In genomic region chr7:90384433-90384832, GRCh38 we compare ENCODE assay signal across 22 cellular contexts. TPM values are rescaled to one million over a fixed set of nuclear protein-coding genes. Genes with fewer than 3 reads are reported as not detected.
A peak's percentile ranks its signal among the peaks of the same experiment; 100 is the strongest.
DNase-seq lines count a peak whose midpoint lies in the region; ATAC-seq and TF ChIP-seq lines count a peak whose summit lies in the region.
"Had no signal": no experiment of that assay in that cellular context is flagged by ENCODE, and none has a peak within 500 bp of the region (broad histone marks: within the 10 kb centered on the region; RNA-seq: fewer than 3 reads in every experiment).

No MANE protein-coding gene starts in this region.

- no peaks in the 10 kb centered on the region for H3K9me3 Mint-ChIP-seq in activated naive CD4-positive, alpha-beta T cell treated with anti-CD3 and anti-CD28 coated beads for 36 hours
- H3K9me3 Mint-ChIP-seq: activated naive CD4-positive, alpha-beta T cell treated with anti-CD3 and anti-CD28 coated beads, Interleukin-2, amount 50 U/mL, for 72 hours; CD4-positive, alpha-beta T cell; effector memory CD8-positive, alpha-beta T cell; stimulated activated effector memory CD8-positive, alpha-beta T cell treated with anti-CD3 and anti-CD28 coated beads, Interleukin-12 subunit alpha, Interleukin-12 subunit beta, amount 100 ng/mL, for 72 hours had no signal

- CTCF ChIA-PET in AG04450 (lab: Charles Lee): interaction anchor here (1.1 kb wide), 1 partner anchor 39 kb away, joined by 4 read pairs; no protein-coding TSS in a partner anchor
- CTCF ChIA-PET in SK-N-SH (lab: Yijun Ruan, JAX): no interaction called here
- CTCF ChIA-PET in activated naive CD4-positive, alpha-beta T cell treated with anti-CD3 and anti-CD28 coated beads for 36 hours (lab: Charles Lee): no interaction called here

- no peak for DNase-seq in AG04450 (ENCODE audit: low read depth, low spot score)
- DNase-seq in GM23248: peak; percentile 63
- DNase-seq in SK-N-SH: no peak
- peak; percentile 66 for DNase-seq in fibroblast of mammary gland (ENCODE audit: low read depth)
- DNase-seq in activated naive CD4-positive, alpha-beta T cell treated with anti-CD3 and anti-CD28 coated beads for 36 hours: no peak
- DNase-seq in nucleus accumbens (lab: John Stamatoyannopoulos, UW): no peak
- no peak for DNase-seq in COLO668 (lab: John Stamatoyannopoulos, UW; ENCODE audit: unreplicated experiment)
- DNase-seq in right cardiac atrium: no peak
- DNase-seq: activated CD4-positive, alpha-beta T cell treated with anti-CD3 and anti-CD28 coated beads for 1 hour; activated CD8-positive, alpha-beta memory T cell treated with anti-CD3 and anti-CD28 coated beads for 24 hours; CD4-positive, alpha-beta T cell; effector memory CD8-positive, alpha-beta T cell; GDM1; NCI-H1694 treated with DMSO at 0.1 percent for 48 hours; NCI-H2171 treated with DMSO at 0.1 percent for 48 hours; NCI-H69; nephron progenitor cell had no signal

- TF ChIP-seq RAD21 in SK-N-SH (IDR thresholded peaks at IDR 0.05; ENCODE audit: low read length): no peak

- H3K4me1 ChIP-seq in GM23248 (ENCODE audit: insufficient read depth): peaks cover 34% of the 10 kb centered on the region
- peaks cover 0 to 24% of the 10 kb centered on the region in 2 experiments for H3K4me1 ChIP-seq in SK-N-SH (ENCODE audit: control insufficient read depth in 1 of 2, insufficient read depth in 2 of 2, low read depth in 1 of 2, low read length in 1 of 2)
- no peaks in the 10 kb centered on the region for H3K4me1 ChIP-seq in right cardiac atrium (ENCODE audit: control insufficient read depth, insufficient read depth, low read length)
- H3K4me1 ChIP-seq: vagina had no signal

- H3K4me2 ChIP-seq in GM23248 (ENCODE audit: unreplicated experiment) (peak overlapping the region; percentile 68), SK-N-SH (peak overlapping the region; percentile 67)

- H3K79me2 ChIP-seq in GM23248 (ENCODE audit: insufficient read depth) (no peaks in the 10 kb centered on the region), SK-N-SH (ENCODE audit: insufficient read depth) (peaks cover 17% of the 10 kb centered on the region)

- intact Hi-C loops in activated naive CD4-positive, alpha-beta T cell treated with anti-CD3 and anti-CD28 coated beads for 36 hours (cut with micrococcal nuclease): no loop called here
- intact Hi-C loops in right cardiac atrium (cut with DNase I): no loop called here

- TF ChIP-seq CTCF in AG04450 (IDR thresholded peaks at IDR 0.05; ENCODE audit: low read depth, low read length) (no peak), SK-N-SH (IDR thresholded peaks at IDR 0.05) (no peak), fibroblast of mammary gland (conservative IDR thresholded peaks at IDR 0.05; ENCODE audit: control insufficient read depth, insufficient read depth, low read depth, low read length) (no peak)

- in situ Hi-C loops in GM23248 (cut with MboI): no loop called here

- no peaks in the 10 kb centered on the region for H3K9me2 ChIP-seq in GM23248 (ENCODE audit: insufficient read depth)
- no peaks in the 10 kb centered on the region for H3K9me2 ChIP-seq in SK-N-SH

- no peak for ATAC-seq in right cardiac atrium
- ATAC-seq: activated naive CD4-positive, alpha-beta T cell treated with anti-CD3 and anti-CD28 coated beads, Interleukin-2, amount 50 U/mL, for 72 hours; effector memory CD8-positive, alpha-beta T cell; HCT116; stimulated activated effector memory CD8-positive, alpha-beta T cell treated with anti-CD3 and anti-CD28 coated beads, Interleukin-12 subunit alpha, Interleukin-12 subunit beta, amount 100 ng/mL, for 72 hours had no signal

- no peaks in the 10 kb centered on the region for H3K4me1 Mint-ChIP-seq in activated naive CD4-positive, alpha-beta T cell treated with anti-CD3 and anti-CD28 coated beads for 36 hours (ENCODE audit: low read depth)
- H3K4me1 Mint-ChIP-seq: mesothelial cell of epicardium; nephron progenitor cell; stimulated activated effector memory CD8-positive, alpha-beta T cell treated with anti-CD3 and anti-CD28 coated beads, Interleukin-12 subunit alpha, Interleukin-12 subunit beta, amount 100 ng/mL, for 72 hours had no signal

- no peaks in the 10 kb centered on the region for H3K27me3 Mint-ChIP-seq in activated naive CD4-positive, alpha-beta T cell treated with anti-CD3 and anti-CD28 coated beads for 36 hours (ENCODE audit: low read depth)
- H3K27me3 Mint-ChIP-seq: CD4-positive, alpha-beta T cell; effector memory CD8-positive, alpha-beta T cell had no signal

- peak in 1 of 2 experiments; percentile 85; a peak in 2 of 4 replicates for TF ChIP-seq EP300 in SK-N-SH (IDR thresholded peaks at IDR 0.05; ENCODE audit: borderline replicate concordance in 1 of 2, low read depth in 1 of 2, low read length in 1 of 2)

- H3K4me3 Mint-ChIP-seq in activated naive CD4-positive, alpha-beta T cell treated with anti-CD3 and anti-CD28 coated beads for 36 hours: no peak overlapping the region
- H3K4me3 Mint-ChIP-seq: CD4-positive, alpha-beta T cell; effector memory CD8-positive, alpha-beta T cell; mesothelial cell of epicardium; nephron progenitor cell; stimulated activated effector memory CD8-positive, alpha-beta T cell treated with anti-CD3 and anti-CD28 coated beads, Interleukin-12 subunit alpha, Interleukin-12 subunit beta, amount 100 ng/mL, for 72 hours had no signal

- peaks cover 53% of the 10 kb centered on the region for H3K36me3 Mint-ChIP-seq in activated naive CD4-positive, alpha-beta T cell treated with anti-CD3 and anti-CD28 coated beads for 36 hours (ENCODE audit: low read depth)

- no peaks in the 10 kb centered on the region for H3K9me3 ChIP-seq in AG04450 (ENCODE audit: control insufficient read depth, insufficient read depth, low read length)
- H3K9me3 ChIP-seq in GM23248 (ENCODE audit: low read depth): no peaks in the 10 kb centered on the region
- H3K9me3 ChIP-seq in SK-N-SH: peaks cover 12% of the 10 kb centered on the region; the same call in 1 of the 2 replicates
- H3K9me3 ChIP-seq in right cardiac atrium (ENCODE audit: control insufficient read depth, low read length): no peaks in the 10 kb centered on the region
- H3K9me3 ChIP-seq: vagina had no signal

- peak overlapping the region; percentile 44 for H3K9ac ChIP-seq in GM23248
- H3K9ac ChIP-seq in SK-N-SH: peak overlapping the region; percentile 64

- no peak overlapping the region for H3K27ac Mint-ChIP-seq in activated naive CD4-positive, alpha-beta T cell treated with anti-CD3 and anti-CD28 coated beads for 36 hours
- H3K27ac Mint-ChIP-seq: activated naive CD4-positive, alpha-beta T cell treated with anti-CD3 and anti-CD28 coated beads, Interleukin-2, amount 50 U/mL, for 72 hours; CD4-positive, alpha-beta T cell; mesothelial cell of epicardium; stimulated activated effector memory CD8-positive, alpha-beta T cell treated with anti-CD3 and anti-CD28 coated beads, Interleukin-12 subunit alpha, Interleukin-12 subunit beta, amount 100 ng/mL, for 72 hours had no signal

- H3F3A ChIP-seq in GM23248 (ENCODE audit: insufficient read depth): peaks cover 44% of the 10 kb centered on the region
- peaks cover 54% of the 10 kb centered on the region for H3F3A ChIP-seq in SK-N-SH (replicated peaks; ENCODE audit: insufficient read depth)

- H3K27ac ChIP-seq in AG04450 (ENCODE audit: low read depth, low read length): peak overlapping the region; percentile 24
- H3K27ac ChIP-seq in GM23248: peak overlapping the region; percentile 85
- peak overlapping the region; percentile 53 to 95; a peak in 3 of 4 replicates for H3K27ac ChIP-seq in SK-N-SH (ENCODE audit: low read depth in 2 of 2, low read length in 1 of 2)
- no peak overlapping the region for H3K27ac ChIP-seq in right cardiac atrium (ENCODE audit: low read length)
- H3K27ac ChIP-seq: vagina had no signal

- H3K4me3 ChIP-seq in AG04450 (ENCODE audit: low read depth, low read length) (no peak overlapping the region), GM23248 (peak overlapping the region; percentile 41), SK-N-SH (ENCODE audit: low read depth in 2 of 2, low read length in 1 of 2) (no peak overlapping the region), fibroblast of mammary gland (ENCODE audit: control insufficient read depth, low read depth, low read length) (no peak overlapping the region), right cardiac atrium (ENCODE audit: low read length) (no peak overlapping the region)
- H3K4me3 ChIP-seq: vagina had no signal

- H4K20me1 ChIP-seq in GM23248 (ENCODE audit: insufficient read depth) (no peaks in the 10 kb centered on the region), SK-N-SH (ENCODE audit: insufficient read depth) (no peaks in the 10 kb centered on the region)

- H3K36me3 ChIP-seq in GM23248 (ENCODE audit: low read depth) (peaks cover 40% of the 10 kb centered on the region), SK-N-SH (replicated peaks in 1 of 2; ENCODE audit: control insufficient read depth in 1 of 2, insufficient read depth in 2 of 2, low read length in 1 of 2) (peaks cover 56 to 74% of the 10 kb centered on the region in 2 experiments)

- H3K27me3 ChIP-seq in AG04450 (ENCODE audit: control insufficient read depth, insufficient read depth, low read length): no peaks in the 10 kb centered on the region
- no peaks in the 10 kb centered on the region for H3K27me3 ChIP-seq in GM23248 (replicated peaks; ENCODE audit: insufficient read depth)
- no peaks in the 10 kb centered on the region for H3K27me3 ChIP-seq in SK-N-SH (ENCODE audit: insufficient read depth)
- no peaks in the 10 kb centered on the region for H3K27me3 ChIP-seq in right cardiac atrium (ENCODE audit: control insufficient read depth, insufficient read depth)
- H3K27me3 ChIP-seq: vagina had no signal

- POLR2A ChIA-PET in AG04450 (lab: Yijun Ruan, JAX): no interaction called here
- POLR2A ChIA-PET in SK-N-SH (lab: Yijun Ruan, JAX): no interaction called here

- H2AFZ ChIP-seq in GM23248 (peak overlapping the region; percentile 73), SK-N-SH (ENCODE audit: low read depth) (0 out of 2 replicates have a peak overlapping the region, but pooled peaks have one; percentile 0)

RNA-seq across cellular contexts. Expression of gene CLDN12, which starts 18.8 kb away (rescaled TPM):
- polyA plus RNA-seq in AG04450 (2011; rRNA removed) (41.4 and 41.6 TPM in 2 replicates), GM23248 (2016; fragmentation: Nextera tagmentation; extraction: Ambion mirVana) (24.1 and 24.3 TPM in 2 replicates), SK-N-SH (2012; rRNA removed) (65.7 and 90.3 TPM in 2 replicates), right cardiac atrium (24.7 TPM)
- polyA minus RNA-seq in AG04450 (2011; rRNA and poly(A)+ RNA removed): 83.1 and 121 TPM in 2 replicates
- 35.6 and 38.3 TPM in 2 replicates for total RNA-seq in GM23248 (2014; rRNA removed; shearing (Covaris generic))
- polyA plus RNA-seq in SK-N-SH (2012; cell fraction: cytosol; rRNA removed): 49.2 and 59.1 TPM in 2 replicates
- 144 and 145 TPM in 2 replicates for polyA plus RNA-seq in SK-N-SH (2012; cell fraction: nucleus; rRNA removed)
- total RNA-seq in activated naive CD4-positive, alpha-beta T cell treated with anti-CD3 and anti-CD28 coated beads for 36 hours: 10 to 100 TPM; 14.8 to 15.3 TPM
- 10 to 100 TPM; 34.9 to 46.1 (median 39.7) TPM for total RNA-seq in right cardiac atrium

RNA-seq across cellular contexts. Expression of gene GTPBP10, which starts 37.9 kb away (rescaled TPM):
- polyA plus RNA-seq in AG04450 (2011; rRNA removed) (15.8 and 30.0 TPM in 2 replicates), GM23248 (2016; fragmentation: Nextera tagmentation; extraction: Ambion mirVana) (21.8 and 24.6 TPM in 2 replicates), SK-N-SH (2012; rRNA removed) (8.5 and 10.9 TPM in 2 replicates), right cardiac atrium (11.7 TPM)
- 7.0 and 10.3 TPM in 2 replicates for polyA minus RNA-seq in AG04450 (2011; rRNA and poly(A)+ RNA removed)
- 15.0 and 24.5 TPM in 2 replicates for total RNA-seq in GM23248 (2014; rRNA removed; shearing (Covaris generic))
- 14.6 and 24.2 TPM in 2 replicates for polyA plus RNA-seq in SK-N-SH (2012; cell fraction: cytosol; rRNA removed)
- polyA plus RNA-seq in SK-N-SH (2012; cell fraction: nucleus; rRNA removed): 6.2 and 11.9 TPM in 2 replicates
- 10 to 100 TPM; 35.8 to 39.3 TPM for total RNA-seq in activated naive CD4-positive, alpha-beta T cell treated with anti-CD3 and anti-CD28 coated beads for 36 hours
- total RNA-seq in right cardiac atrium: 10 to 100 TPM; 15.3 to 25.9 (median 20.3) TPM

Comparison
In these comparisons a context has a peak if more than half of its experiments do, and no peak if none do; other contexts are left out.
1. DNase-seq: peak in GM23248 (single experiment) and fibroblast of mammary gland (single experiment); none in AG04450 (single experiment), SK-N-SH (single experiment), activated naive CD4-positive, alpha-beta T cell treated with anti-CD3 and anti-CD28 coated beads for 36 hours (single experiment), nucleus accumbens (0 of 56), COLO668 (single experiment) and right cardiac atrium (0 of 3).